Comparison of ENCODE assay signal across 8 cellular contexts in genomic region chr20:10603971-10604864, GRCh38.
DNase-seq lines count a peak whose midpoint lies in the region; ATAC-seq and TF ChIP-seq lines count a peak whose summit lies in the region.

No MANE protein-coding gene starts in this region.

- no peak overlapping the region for H3K27ac ChIP-seq in GM23338 (ENCODE audit: low read depth)

- H3K9me2 ChIP-seq in GM23338 (ENCODE audit: insufficient read depth) = no peaks in the 10 kb centered on the region

- peaks cover 4% of the 10 kb centered on the region; the same call in 2 of the 3 replicates for H3K4me1 Mint-ChIP-seq in GM23338
- peaks cover 11% of the 10 kb centered on the region for H3K4me1 Mint-ChIP-seq in activated T-helper 17 cell treated with anti-CD3 and anti-CD28 coated beads, Interleukin-2, amount 50 U/mL, for 72 hours

- intact Hi-C loops in head of caudate nucleus (cut with DNase I) = no loop called here

- H3K36me3 Mint-ChIP-seq in GM23338 (ENCODE audit: low read depth) = no peaks in the 10 kb centered on the region
- peaks cover 57% of the 10 kb centered on the region for H3K36me3 Mint-ChIP-seq in activated T-helper 17 cell treated with anti-CD3 and anti-CD28 coated beads, Interleukin-2, amount 50 U/mL, for 72 hours (ENCODE audit: low read depth)

- H3K79me2 ChIP-seq in GM23338 (replicated peaks; ENCODE audit: insufficient read depth) = no peaks in the 10 kb centered on the region

- H4K20me1 ChIP-seq in GM23338 (replicated peaks; ENCODE audit: insufficient read depth) = no peaks in the 10 kb centered on the region

- H3K27me3 ChIP-seq in GM23338 (ENCODE audit: insufficient read depth) = no peaks in the 10 kb centered on the region

- no peaks in the 10 kb centered on the region for H3K4me1 ChIP-seq in GM23338 (ENCODE audit: insufficient read depth)

- no peaks in the 10 kb centered on the region for H3F3A ChIP-seq in GM23338 (replicated peaks; ENCODE audit: low read depth)

- no peak overlapping the region for H2AFZ ChIP-seq in GM23338

- no peak overlapping the region for H3K27ac Mint-ChIP-seq in GM23338
- peak overlapping the region; percentile 23 for H3K27ac Mint-ChIP-seq in activated T-helper 17 cell treated with anti-CD3 and anti-CD28 coated beads, Interleukin-2, amount 50 U/mL, for 72 hours

- no peak overlapping the region for H3K4me3 ChIP-seq in GM23338
- H3K4me3 ChIP-seq in retinal pigment epithelial cell (ENCODE audit: low read length) = no peak overlapping the region

- H3K36me3 ChIP-seq in GM23338 (ENCODE audit: insufficient read depth) = no peaks in the 10 kb centered on the region

- DNase-seq in GM23338 (ENCODE audit: low spot score) = no peak
- peak in 24 of 42 donors; percentile 13 to 64 (median 31) for DNase-seq in head of caudate nucleus
- DNase-seq in retinal pigment epithelial cell (ENCODE audit: low read depth) = peak; percentile 73
- no peak for DNase-seq in NCI-H187 (lab: John Stamatoyannopoulos, UW)
- DNase-seq in Kasumi-1 (lab: John Stamatoyannopoulos, UW) = no peak

- no peaks in the 10 kb centered on the region for H3K27me3 Mint-ChIP-seq in GM23338 (ENCODE audit: insufficient read depth, low read depth, poor library complexity)
- no peaks in the 10 kb centered on the region for H3K27me3 Mint-ChIP-seq in activated T-helper 17 cell treated with anti-CD3 and anti-CD28 coated beads, Interleukin-2, amount 50 U/mL, for 72 hours

- ATAC-seq in GM23338 (peak; percentile 68; the same call in 2 of the 3 replicates), HG02623 (IDR thresholded peaks at IDR 0.05; ENCODE audit: unreplicated experiment) (no peak), GM18511 (IDR thresholded peaks at IDR 0.05; ENCODE audit: unreplicated experiment) (no peak)
- no peak for ATAC-seq in activated T-helper 17 cell treated with anti-CD3 and anti-CD28 coated beads, Interleukin-2, amount 50 U/mL, for 72 hours (replicated peaks)

- TF ChIP-seq CTCF in GM23338 (conservative IDR thresholded peaks at IDR 0.05; ENCODE audit: low read depth in 2 of 2) = no peak
- no peak for TF ChIP-seq CTCF in retinal pigment epithelial cell (conservative IDR thresholded peaks at IDR 0.05; ENCODE audit: low read depth, low read length)

- no peaks in the 10 kb centered on the region for H3K9me3 Mint-ChIP-seq in GM23338
- H3K9me3 Mint-ChIP-seq in activated T-helper 17 cell treated with anti-CD3 and anti-CD28 coated beads, Interleukin-2, amount 50 U/mL, for 72 hours = no peaks in the 10 kb centered on the region

- no peak overlapping the region for H3K4me2 ChIP-seq in GM23338

- H3K4me3 Mint-ChIP-seq in GM23338 = no peak overlapping the region
- no peak overlapping the region for H3K4me3 Mint-ChIP-seq in activated T-helper 17 cell treated with anti-CD3 and anti-CD28 coated beads, Interleukin-2, amount 50 U/mL, for 72 hours

TF ChIP-seq in GM23338, 12 proteins besides CTCF, POLR2A, EP300 and RAD21 (continues in another document):
- no peak for TF ChIP-seq STAT1 (IDR thresholded peaks at IDR 0.05; ENCODE audit: unreplicated experiment)
- TF ChIP-seq ZNF462 (CRISPR knock-in tag; IDR thresholded peaks at IDR 0.05) = no peak
- TF ChIP-seq, protein P1, sequence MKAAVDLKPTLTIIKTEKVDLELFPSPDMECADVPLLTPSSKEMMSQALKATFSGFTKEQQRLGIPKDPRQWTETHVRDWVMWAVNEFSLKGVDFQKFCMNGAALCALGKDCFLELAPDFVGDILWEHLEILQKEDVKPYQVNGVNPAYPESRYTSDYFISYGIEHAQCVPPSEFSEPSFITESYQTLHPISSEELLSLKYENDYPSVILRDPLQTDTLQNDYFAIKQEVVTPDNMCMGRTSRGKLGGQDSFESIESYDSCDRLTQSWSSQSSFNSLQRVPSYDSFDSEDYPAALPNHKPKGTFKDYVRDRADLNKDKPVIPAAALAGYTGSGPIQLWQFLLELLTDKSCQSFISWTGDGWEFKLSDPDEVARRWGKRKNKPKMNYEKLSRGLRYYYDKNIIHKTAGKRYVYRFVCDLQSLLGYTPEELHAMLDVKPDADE (IDR thresholded peaks at IDR 0.05) = no peak
- no peak for TF ChIP-seq CREB1 (CRISPR knock-in tag; IDR thresholded peaks at IDR 0.05; ENCODE audit: low read depth)
- TF ChIP-seq POLR2AphosphoS5 (IDR thresholded peaks at IDR 0.05; ENCODE audit: low read depth) = no peak
- TF ChIP-seq NANOG (IDR thresholded peaks at IDR 0.05; ENCODE audit: borderline replicate concordance) = no peak
- TF ChIP-seq REST (IDR thresholded peaks at IDR 0.05; ENCODE audit: unreplicated experiment) = no peak
- no peak for TF ChIP-seq EZH2phosphoT487 (IDR thresholded peaks at IDR 0.05; ENCODE audit: unreplicated experiment)

Comparison
In these comparisons a context has a peak if more than half of its experiments do, and no peak if none do; other contexts are left out.
1. DNase-seq: peak in head of caudate nucleus (24 of 42) and retinal pigment epithelial cell (single experiment); none in GM23338 (single experiment), NCI-H187 (0 of 2) and Kasumi-1 (0 of 2).